ENCODE assay signal across 1 cellular context in the genomic region with DNA sequence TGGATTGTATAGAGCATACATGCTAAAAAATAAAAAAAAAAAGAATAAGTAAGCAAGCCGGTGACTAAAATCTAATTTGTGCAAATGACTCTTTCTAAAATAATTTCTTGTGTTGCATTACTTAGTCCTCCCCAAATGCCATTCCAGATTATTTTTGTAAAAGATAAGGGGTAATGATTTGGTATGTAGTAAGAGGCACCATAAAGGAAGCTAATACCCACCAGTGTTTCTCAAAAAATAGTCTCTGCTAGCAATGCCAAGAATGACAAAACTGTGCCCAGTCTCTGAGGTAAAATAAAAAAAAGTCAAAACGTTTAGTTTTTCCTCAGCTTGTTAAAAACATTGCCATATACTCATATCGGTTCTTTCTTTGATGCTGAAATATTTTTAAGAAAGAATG.
TF ChIP-seq lines count a peak whose summit lies in the region.

No MANE protein-coding gene starts in this region.

TF ChIP-seq in SK-N-SH treated with all-trans-retinoic acid at 6 μM for 48 hours, 23 proteins besides CTCF, POLR2A, EP300 and RAD21:
- TF ChIP-seq PPARA (CRISPR knock-in tag; IDR thresholded peaks at IDR 0.05; ENCODE audit: borderline replicate concordance) (no peak), ISL1 (CRISPR knock-in tag; IDR thresholded peaks at IDR 0.05) (peak; percentile 48; the same call in 1 of the 2 replicates), ZFP30 (CRISPR knock-in tag; IDR thresholded peaks at IDR 0.05) (no peak), ZNF565 (CRISPR knock-in tag; conservative IDR thresholded peaks at IDR 0.05; ENCODE audit: low read depth) (no peak)
- TF ChIP-seq, protein P1, sequence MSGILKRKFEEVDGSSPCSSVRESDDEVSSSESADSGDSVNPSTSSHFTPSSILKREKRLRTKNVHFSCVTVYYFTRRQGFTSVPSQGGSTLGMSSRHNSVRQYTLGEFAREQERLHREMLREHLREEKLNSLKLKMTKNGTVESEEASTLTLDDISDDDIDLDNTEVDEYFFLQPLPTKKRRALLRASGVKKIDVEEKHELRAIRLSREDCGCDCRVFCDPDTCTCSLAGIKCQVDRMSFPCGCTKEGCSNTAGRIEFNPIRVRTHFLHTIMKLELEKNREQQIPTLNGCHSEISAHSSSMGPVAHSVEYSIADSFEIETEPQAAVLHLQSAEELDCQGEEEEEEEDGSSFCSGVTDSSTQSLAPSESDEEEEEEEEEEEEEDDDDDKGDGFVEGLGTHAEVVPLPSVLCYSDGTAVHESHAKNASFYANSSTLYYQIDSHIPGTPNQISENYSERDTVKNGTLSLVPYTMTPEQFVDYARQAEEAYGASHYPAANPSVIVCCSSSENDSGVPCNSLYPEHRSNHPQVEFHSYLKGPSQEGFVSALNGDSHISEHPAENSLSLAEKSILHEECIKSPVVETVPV (CRISPR knock-in tag; IDR thresholded peaks at IDR 0.05): no peak
